ENCODE assay signal across 8 cellular contexts in genomic region chr11:63766501-63767270, GRCh38. TPM values are rescaled to one million over a fixed set of nuclear protein-coding genes. Genes with fewer than 3 reads are reported as not detected.
DNase-seq lines count a peak whose midpoint lies in the region; ATAC-seq and TF ChIP-seq lines count a peak whose summit lies in the region.

No MANE protein-coding gene starts in this region.

- peak overlapping the region; percentile 69 for H3K4me3 ChIP-seq in CD8-positive, alpha-beta T cell (ENCODE audit: low read depth, low read length)
- H3K4me3 ChIP-seq in PC-3 (ENCODE audit: low read length) (peak overlapping the region; percentile 100), ovary (peak overlapping the region; percentile 78)

- H3K27ac Mint-ChIP-seq in CD8-positive, alpha-beta T cell = no peak overlapping the region
- no peak overlapping the region for H3K27ac Mint-ChIP-seq in endothelial cell (ENCODE audit: unreplicated experiment)

- no peaks in the 10 kb centered on the region for H3K27me3 Mint-ChIP-seq in CD8-positive, alpha-beta T cell (ENCODE audit: low read depth)
- H3K27me3 Mint-ChIP-seq in endothelial cell (ENCODE audit: unreplicated experiment) = peaks cover 10% of the 10 kb centered on the region

- H2AFZ ChIP-seq in PC-3 (ENCODE audit: low read length) = no peak overlapping the region; the same call in 1 of the 2 replicates

- peaks cover 13% of the 10 kb centered on the region for H4K20me1 ChIP-seq in PC-3 (ENCODE audit: low read length)

- H3K79me2 ChIP-seq in PC-3 (ENCODE audit: low read length) = peaks cover 21% of the 10 kb centered on the region

- peaks cover 7% of the 10 kb centered on the region for H3F3A ChIP-seq in PC-3 (ENCODE audit: low read length, unreplicated experiment)

- H3K27me3 ChIP-seq in CD8-positive, alpha-beta T cell (ENCODE audit: insufficient read depth, low read length) = no peaks in the 10 kb centered on the region
- H3K27me3 ChIP-seq in PC-3 (ENCODE audit: low read length) (no peaks in the 10 kb centered on the region), ovary (no peaks in the 10 kb centered on the region)

- H3K4me2 ChIP-seq in PC-3 (ENCODE audit: low read length) = peak overlapping the region; percentile 100

- no peaks in the 10 kb centered on the region for H3K9me3 ChIP-seq in CD8-positive, alpha-beta T cell (ENCODE audit: low read length)
- H3K9me3 ChIP-seq in PC-3 (ENCODE audit: low read length) = no peaks in the 10 kb centered on the region
- H3K9me3 ChIP-seq in ovary = no peaks in the 10 kb centered on the region

- WGBS in ovary, 3 donors = 48 to 54% (median 49%) methylated on average over 8 of the region's 8 CpGs

- H3K36me3 Mint-ChIP-seq in CD8-positive, alpha-beta T cell = peaks cover 6% of the 10 kb centered on the region
- H3K36me3 Mint-ChIP-seq in endothelial cell (ENCODE audit: low read depth, unreplicated experiment) = peaks cover 11% of the 10 kb centered on the region

- POLR2A ChIA-PET in CD8-positive, alpha-beta T cell (lab: Charles Lee) = interaction anchor here (3.0 kb wide), 1 partner anchor 84 kb away, joined by 11 read pairs; the partner anchor contains the start of gene RTN3
- POLR2A ChIA-PET in PC-3 (lab: Charles Lee; ENCODE audit: unreplicated experiment) = interaction anchor here (0.7 kb wide), 1 partner anchor 84 kb away, joined by 9 read pairs; no protein-coding TSS in a partner anchor

- no peaks in the 10 kb centered on the region for H3K9me3 Mint-ChIP-seq in CD8-positive, alpha-beta T cell
- no peaks in the 10 kb centered on the region for H3K9me3 Mint-ChIP-seq in endothelial cell (ENCODE audit: unreplicated experiment)

- CTCF ChIA-PET in CD8-positive, alpha-beta T cell (lab: Charles Lee) = interaction anchor here (1.5 to 4.8 kb wide), 5 partner anchors 70 to 400 kb away, joined by 4 to 38 read pairs (median 26); partner anchors contain the start of genes ATL3, MACROD1 and MARK2
- CTCF ChIA-PET in PC-3 (lab: Charles Lee) = interaction anchor here (0.6 kb wide), 1 partner anchor 111 kb away, joined by 7 read pairs; no protein-coding TSS in a partner anchor

- H3K4me1 Mint-ChIP-seq in CD8-positive, alpha-beta T cell (ENCODE audit: low read depth) = peaks cover 16% of the 10 kb centered on the region
- peaks cover 32% of the 10 kb centered on the region for H3K4me1 Mint-ChIP-seq in endothelial cell (ENCODE audit: unreplicated experiment)

- no peak for ATAC-seq in CD8-positive, alpha-beta T cell
- ATAC-seq in PC-3 (no peak), GM21528 (IDR thresholded peaks at IDR 0.05; ENCODE audit: low FRiP score, unreplicated experiment) (no peak)

- no peak for TF ChIP-seq POLR2A in ovary (IDR thresholded peaks at IDR 0.05)

- H3K9ac ChIP-seq in PC-3 (ENCODE audit: low read length) = no peak overlapping the region

- TF ChIP-seq CTCF in CD8-positive, alpha-beta T cell (IDR thresholded peaks at IDR 0.05) = no peak
- no peak for TF ChIP-seq CTCF in PC-3 (conservative IDR thresholded peaks at IDR 0.05; ENCODE audit: low read depth, low read length)
- TF ChIP-seq CTCF in endothelial cell (IDR thresholded peaks at IDR 0.05; ENCODE audit: unreplicated experiment) = no peak
- TF ChIP-seq CTCF in ovary (IDR thresholded peaks at IDR 0.05) = no peak

- no peaks in the 10 kb centered on the region for H3K9me2 ChIP-seq in PC-3 (replicated peaks; ENCODE audit: low read length)

- no peak for DNase-seq in CD8-positive, alpha-beta T cell
- DNase-seq in PC-3 = no peak
- DNase-seq in endothelial cell (ENCODE audit: low spot score) = no peak
- peak; percentile 31 to 60 (median 42) for DNase-seq in ovary
- DNase-seq in GM19240 (ENCODE audit: insufficient read length, low spot score) = no peak
- DNase-seq in NCI-H1417 treated with DMSO at 0.1 percent for 48 hours (lab: John Stamatoyannopoulos, UW) = no peak
- DNase-seq in GF-D8 (lab: John Stamatoyannopoulos, UW) = no peak

- H3K27ac ChIP-seq in CD8-positive, alpha-beta T cell (ENCODE audit: low read depth, low read length) = no peak overlapping the region
- H3K27ac ChIP-seq in PC-3 (ENCODE audit: low read length) (no peak overlapping the region), ovary (peak overlapping the region; percentile 80 to 89)

- intact Hi-C loops in CD8-positive, alpha-beta T cell (cut with DNase I, micrococcal nuclease) = loop anchor here (1.0 to 5.0 kb wide), 4 partner anchors 46 to 236 kb away; partner anchors contain the start of genes SPINDOC (in 2 of the 2) and NAA40 (in 1 of the 2)
- intact Hi-C loops in PC-3 (cut with micrococcal nuclease) (loop anchor here (2.0 to 10.0 kb wide), 3 partner anchors 72 to 378 kb away; partner anchors contain the start of gene MARK2), ovary (cut with DNase I) (loop anchor here in 3 of 4 donors (5.0 to 10.0 kb wide), 5 partner anchors 46 to 882 kb away; partner anchors contain the start of genes RTN3 (in 1 of the 3), SLC3A2 (in 1 of the 3) and SPINDOC (in 1 of the 3))

- peak overlapping the region; percentile 94 for H3K4me3 Mint-ChIP-seq in CD8-positive, alpha-beta T cell
- peak overlapping the region; percentile 97 for H3K4me3 Mint-ChIP-seq in endothelial cell (ENCODE audit: unreplicated experiment)

- peaks cover 15% of the 10 kb centered on the region for H3K4me1 ChIP-seq in CD8-positive, alpha-beta T cell (ENCODE audit: insufficient read depth, low read length)
- H3K4me1 ChIP-seq in PC-3 (ENCODE audit: insufficient read depth, low read length) (peaks cover 9% of the 10 kb centered on the region; the same call in 1 of the 2 replicates), ovary (ENCODE audit: insufficient read depth) (peaks cover 19% of the 10 kb centered on the region)

- no peak for TF ChIP-seq EP300 in ovary (IDR thresholded peaks at IDR 0.05)

- BruUV-seq in PC-3 (replicated peaks; lab: Mats Ljungman, UMichigan) = no TSS peak

- no peaks in the 10 kb centered on the region for H3K36me3 ChIP-seq in CD8-positive, alpha-beta T cell (ENCODE audit: insufficient read depth, low read length)
- no peaks in the 10 kb centered on the region for H3K36me3 ChIP-seq in PC-3 (ENCODE audit: low read depth, low read length)
- H3K36me3 ChIP-seq in ovary = no peaks in the 10 kb centered on the region

RNA-seq across cellular contexts. Expression of gene ZFTA, which starts 1.9 kb away (rescaled TPM):
- 1 to 10 TPM; 3.2 to 5.7 TPM for total RNA-seq in CD8-positive, alpha-beta T cell
- total RNA-seq in PC-3 (2014; rRNA removed) (15.1 and 29.5 TPM in 2 replicates), endothelial cell (ENCODE audit: unreplicated experiment) (41.1 TPM), ovary (10 to 100 TPM; 22.6 to 64.4 (median 51.4) TPM)
- polyA plus RNA-seq in ovary = 10 to 100 TPM; 20.2 to 23.8 TPM

RNA-seq across cellular contexts. Expression of gene SPINDOC, which starts 46.6 kb away (rescaled TPM):
- total RNA-seq in CD8-positive, alpha-beta T cell = 1 to 10 TPM; 4.0 to 4.1 TPM
- total RNA-seq in PC-3 (2014; rRNA removed) (61.5 and 67.2 TPM in 2 replicates), endothelial cell (ENCODE audit: unreplicated experiment) (55.3 TPM), ovary (10 to 100 TPM; 10.2 to 22.7 (median 19.5) TPM)
- polyA plus RNA-seq in ovary = 10 to 100 TPM in 1 of 2 donors, 1 to 10 TPM in 1; 5.4 to 15.8 TPM

Comparison
In these comparisons a context has a peak if more than half of its experiments do, and no peak if none do; other contexts are left out.
1. DNase-seq: peak in ovary (5 of 5); none in CD8-positive, alpha-beta T cell (0 of 7), PC-3 (single experiment), endothelial cell (single experiment), GM19240 (single experiment), NCI-H1417 treated with DMSO at 0.1 percent for 48 hours (single experiment) and GF-D8 (single experiment).
2. H3K27ac ChIP-seq: peak in ovary (2 of 2); none in CD8-positive, alpha-beta T cell (single experiment) and PC-3 (single experiment).
3. Peak in every context shown above with its lines, with median percentiles within 50 percentile points of each other: H3K4me3 ChIP-seq.